Comparison of ENCODE assay signal across 15 cellular contexts in genomic region chr22:36731321-36731720, GRCh38. TPM values are rescaled to one million over a fixed set of nuclear protein-coding genes. Genes with fewer than 3 reads are reported as not detected.
A peak's percentile ranks its signal among the peaks of the same experiment; 100 is the strongest.
DNase-seq lines count a peak whose midpoint lies in the region; ATAC-seq and TF ChIP-seq lines count a peak whose summit lies in the region.
"Not testable (repeated sequence)": the region's sequence is repeated elsewhere in the genome, so short reads cannot be mapped to it uniquely, and the experiment has no call there.
"Had no signal": no experiment of that assay in that cellular context is flagged by ENCODE, and none has a peak within 500 bp of the region (broad histone marks: within the 10 kb centered on the region; RNA-seq: fewer than 3 reads in every experiment).

No MANE protein-coding gene starts in this region.

- H3K14ac ChIP-seq in H9 (ENCODE audit: insufficient read depth, low read length); trophoblast cell (ENCODE audit: low read length): not testable (repeated sequence)

- H2BK20ac ChIP-seq in H9 (ENCODE audit: low read depth, low read length, poor library complexity, severe bottlenecking) = not testable (repeated sequence)

- H3K79me1 ChIP-seq in H9 (ENCODE audit: insufficient read depth, low read depth, low read length, poor library complexity, severe bottlenecking); trophoblast cell (ENCODE audit: low read length): not testable (repeated sequence)

- not testable (repeated sequence) for H2AFZ ChIP-seq in H9 (ENCODE audit: low read length); trophoblast cell (ENCODE audit: insufficient read depth, low read length, poor library complexity)

- intact Hi-C loops in sciatic nerve (cut with DNase I) = not testable (repeated sequence)

- H2BK120ac ChIP-seq in H9 (ENCODE audit: low read depth, low read length, poor library complexity, severe bottlenecking); trophoblast cell (ENCODE audit: insufficient read depth, low read length, poor library complexity): not testable (repeated sequence)

- H3K4me1 Mint-ChIP-seq in H9; endodermal cell; natural killer cell treated with Interleukin-12 subunit alpha and Interleukin-12 subunit beta and Interleukin-15 and Interleukin-18, amount 100 ng/mL, for 72 hours (ENCODE audit: low read depth in 2 of 2); type B pancreatic cell (ENCODE audit: unreplicated experiment): not testable (repeated sequence)

- WGBS in H9 (ENCODE audit: extremely low coverage, insufficient read length, low lambda C conversion rate) = no CpG with 5 or more reads among the region's 6 CpGs
- 91 to 92% methylated on average over 5 to 6 of the region's 6 CpGs for WGBS in endodermal cell (ENCODE audit: insufficient coverage in 1 of 2, insufficient read length in 1 of 2), 2 experiments
- WGBS in trophoblast cell (ENCODE audit: extremely low coverage, insufficient coverage, insufficient read length) = no CpG with 5 or more reads among the region's 6 CpGs

- H3K27ac ChIP-seq in H9 (ENCODE audit: insufficient read length, low read depth, low read length); coronary artery; endodermal cell (ENCODE audit: low read depth, low read length); trophoblast cell (ENCODE audit: low read depth, low read length): not testable (repeated sequence)

- H3T11ph ChIP-seq in H9 (ENCODE audit: low read length) = not testable (repeated sequence)

- H3K36me3 Mint-ChIP-seq in H9 (ENCODE audit: insufficient read depth in 1 of 3, low read depth in 3 of 3); endodermal cell (ENCODE audit: low read depth); natural killer cell treated with Interleukin-12 subunit alpha and Interleukin-12 subunit beta and Interleukin-15 and Interleukin-18, amount 100 ng/mL, for 72 hours; type B pancreatic cell: not testable (repeated sequence)

- H3K27me3 Mint-ChIP-seq in H9 (ENCODE audit: low read depth) = peaks cover 53% of the 10 kb centered on the region
- not testable (repeated sequence) for H3K27me3 Mint-ChIP-seq in endodermal cell (ENCODE audit: insufficient read depth)
- peaks cover 22 to 25% of the 10 kb centered on the region in 2 donors for H3K27me3 Mint-ChIP-seq in natural killer cell treated with Interleukin-12 subunit alpha and Interleukin-12 subunit beta and Interleukin-15 and Interleukin-18, amount 100 ng/mL, for 72 hours
- H3K27me3 Mint-ChIP-seq in type B pancreatic cell = peaks cover 60% of the 10 kb centered on the region

- not testable (repeated sequence) for H3K9me3 ChIP-seq in H9 (ENCODE audit: control insufficient read depth, low read depth, low read length); endodermal cell (ENCODE audit: control insufficient read depth, low read length); trophoblast cell (ENCODE audit: insufficient read depth, low read depth, low read length)

- not testable (repeated sequence) for H4K5ac ChIP-seq in H9 (ENCODE audit: insufficient read length, low read depth, low read length)

- not testable (repeated sequence) for H4K91ac ChIP-seq in H9 (ENCODE audit: insufficient read length, low read depth, low read length); trophoblast cell (ENCODE audit: low read depth, low read length)

- not testable (repeated sequence) for H3K4me2 ChIP-seq in H9 (ENCODE audit: insufficient read depth, insufficient read length, low read length); trophoblast cell (ENCODE audit: low read length)

- not testable (repeated sequence) for H3K4me3 Mint-ChIP-seq in H9; endodermal cell; natural killer cell treated with Interleukin-12 subunit alpha and Interleukin-12 subunit beta and Interleukin-15 and Interleukin-18, amount 100 ng/mL, for 72 hours; type B pancreatic cell

- H2BK5ac ChIP-seq in H9 (ENCODE audit: insufficient read length, low read length); trophoblast cell (ENCODE audit: low read depth, low read length, poor library complexity): not testable (repeated sequence)

- H4K8ac ChIP-seq in H9 (replicated peaks; ENCODE audit: insufficient read length, low read depth, low read length); trophoblast cell (ENCODE audit: low read depth, low read length): not testable (repeated sequence)

- not testable (repeated sequence) for TF ChIP-seq CTCF in H9 (conservative IDR thresholded peaks at IDR 0.05); coronary artery (IDR thresholded peaks at IDR 0.05); endodermal cell (conservative IDR thresholded peaks at IDR 0.05); type B pancreatic cell (conservative IDR thresholded peaks at IDR 0.05)

- H3K9me3 Mint-ChIP-seq in H9; endodermal cell; natural killer cell treated with Interleukin-12 subunit alpha and Interleukin-12 subunit beta and Interleukin-15 and Interleukin-18, amount 100 ng/mL, for 72 hours; type B pancreatic cell: not testable (repeated sequence)

- not testable (repeated sequence) for ATAC-seq in natural killer cell treated with Interleukin-12 subunit alpha and Interleukin-12 subunit beta and Interleukin-15 and Interleukin-18, amount 100 ng/mL, for 72 hours; sciatic nerve

- H3K4me1 ChIP-seq in H9 (ENCODE audit: insufficient read depth, low read length); endodermal cell (ENCODE audit: control insufficient read depth, insufficient read depth, low read length); trophoblast cell (ENCODE audit: control insufficient read depth in 1 of 2, insufficient read depth in 2 of 2, low read length in 2 of 2): not testable (repeated sequence)

- H3K9ac ChIP-seq in H9 (ENCODE audit: extremely low read depth, insufficient read length, low read length); endodermal cell (ENCODE audit: extremely low read depth, low read length, poor library complexity, severe bottlenecking); trophoblast cell (ENCODE audit: low read length): not testable (repeated sequence)

- H4K12ac ChIP-seq in trophoblast cell (ENCODE audit: low read depth, low read length) = not testable (repeated sequence)

- not testable (repeated sequence) for H3K27me3 ChIP-seq in H9 (ENCODE audit: insufficient read depth, low read length); endodermal cell (ENCODE audit: control insufficient read depth, insufficient read depth, low read length, poor library complexity, severe bottlenecking); trophoblast cell (ENCODE audit: insufficient read depth, low read length)

- H3K23me2 ChIP-seq in H9 (ENCODE audit: insufficient read length, low read depth, low read length, poor library complexity, severe bottlenecking) = not testable (repeated sequence)

- H4K20me1 ChIP-seq in H9 (ENCODE audit: control insufficient read depth, insufficient read depth, insufficient read length) = not testable (repeated sequence)

- not testable (repeated sequence) for H3K18ac ChIP-seq in H9 (ENCODE audit: insufficient read length, low read depth, low read length); trophoblast cell (ENCODE audit: low read length)

- not testable (repeated sequence) for H3K4ac ChIP-seq in H9 (ENCODE audit: low read depth, low read length); trophoblast cell (ENCODE audit: low read depth, low read length)

- peak; percentile 4 for DNase-seq in H9
- peak; percentile 4 for DNase-seq in activated CD4-positive, CD25-positive, alpha-beta regulatory T cell treated with anti-CD3 and anti-CD28 coated beads, Interleukin-2, amount 50 U/mL, for 72 hours
- DNase-seq in coronary artery (ENCODE audit: low spot score) = peak; percentile 36
- DNase-seq in endodermal cell = peak; percentile 20
- peak; percentile 46 for DNase-seq in natural killer cell treated with Interleukin-12 subunit alpha and Interleukin-12 subunit beta and Interleukin-15 and Interleukin-18, amount 100 ng/mL, for 72 hours (ENCODE audit: low spot score)
- not testable (repeated sequence) for DNase-seq in trophoblast cell
- peak; percentile 10 for DNase-seq in sciatic nerve (ENCODE audit: low spot score)
- DNase-seq in type B pancreatic cell (ENCODE audit: extremely low spot score, unreplicated experiment) = peak; percentile 44

- not testable (repeated sequence) for H2AK5ac ChIP-seq in H9 (ENCODE audit: insufficient read length, low read length); trophoblast cell (ENCODE audit: low read length)

- H3K27ac Mint-ChIP-seq in H9; endodermal cell; natural killer cell treated with Interleukin-12 subunit alpha and Interleukin-12 subunit beta and Interleukin-15 and Interleukin-18, amount 100 ng/mL, for 72 hours; type B pancreatic cell: not testable (repeated sequence)

- not testable (repeated sequence) for H2BK12ac ChIP-seq in H9 (ENCODE audit: insufficient read length, low read depth, low read length); trophoblast cell (ENCODE audit: low read length)

- not testable (repeated sequence) for H2BK15ac ChIP-seq in H9 (ENCODE audit: low read depth, low read length)

- not testable (repeated sequence) for H3K56ac ChIP-seq in H9 (ENCODE audit: insufficient read length, low read depth, low read length)

- H3K79me2 ChIP-seq in H9 (ENCODE audit: insufficient read depth, low read length); trophoblast cell (ENCODE audit: control insufficient read depth, insufficient read depth, low read length, poor library complexity): not testable (repeated sequence)

- not testable (repeated sequence) for H3K36me3 ChIP-seq in endodermal cell (ENCODE audit: control insufficient read depth, insufficient read depth, low read length); trophoblast cell (ENCODE audit: control insufficient read depth in 1 of 2, insufficient read depth in 2 of 2, low read length in 2 of 2)

- not testable (repeated sequence) for H3K23ac ChIP-seq in H9 (ENCODE audit: insufficient read length, low read depth, low read length); trophoblast cell (ENCODE audit: low read length)

- not testable (repeated sequence) for H3K4me3 ChIP-seq in coronary artery; endodermal cell (ENCODE audit: low read length)
- H3K4me3 ChIP-seq in trophoblast cell (ENCODE audit: low read depth, low read length) = peak overlapping the region; percentile 9

RNA-seq across cellular contexts. Expression of gene CACNG2, which starts 27.8 kb away (rescaled TPM):
- total RNA-seq in H9 (2021) = not detected in 2 replicates
- total RNA-seq in endodermal cell = not detected
- 0.21 TPM for polyA plus RNA-seq in endodermal cell (2013, experiment 1 of 2)
- polyA plus RNA-seq in endodermal cell (2013, experiment 2 of 2) = 0.17 TPM
- not detected for total RNA-seq in natural killer cell treated with Interleukin-12 subunit alpha and Interleukin-12 subunit beta and Interleukin-15 and Interleukin-18, amount 100 ng/mL, for 72 hours
- not detected in 2 replicates for polyA plus RNA-seq in trophoblast cell (2013)
- total RNA-seq in sciatic nerve = not detected
- total RNA-seq in type B pancreatic cell (ENCODE audit: low replicate concordance) = not detected in 2 replicates
- total RNA-seq: CD4-positive, alpha-beta T cell; CD8-positive, alpha-beta memory T cell; GM12878; GM23248; H4 had no signal
- polyA plus RNA-seq: A549; CD14-positive monocyte; CD8-positive, alpha-beta memory T cell; GM12878; GM23248 had no signal

RNA-seq across cellular contexts. Expression of gene IFT27, which starts 44.6 kb away (rescaled TPM):
- 40.7 and 43.4 TPM in 2 replicates for total RNA-seq in H9 (2021)
- 10 to 100 TPM; 49.8 to 65.2 TPM for total RNA-seq in endodermal cell
- polyA plus RNA-seq in endodermal cell (2013, experiment 1 of 2) = 52.4 TPM
- polyA plus RNA-seq in endodermal cell (2013, experiment 2 of 2) = 51.6 TPM
- 10 to 100 TPM; 23.3 to 37.8 TPM for total RNA-seq in natural killer cell treated with Interleukin-12 subunit alpha and Interleukin-12 subunit beta and Interleukin-15 and Interleukin-18, amount 100 ng/mL, for 72 hours
- polyA plus RNA-seq in trophoblast cell (2013) = 23.9 and 24.7 TPM in 2 replicates
- 23.9 TPM for total RNA-seq in sciatic nerve
- 35.4 and 46.6 TPM in 2 replicates for total RNA-seq in type B pancreatic cell (ENCODE audit: low replicate concordance)
